In genomic region chr20:25052255-25053206, GRCh38 we compare ENCODE assay signal across 9 cellular contexts. TPM values are rescaled to one million over a fixed set of nuclear protein-coding genes. Genes with fewer than 3 reads are reported as not detected.
DNase-seq lines count a peak whose midpoint lies in the region; ATAC-seq lines count a peak whose summit lies in the region.
"Had no signal": no experiment of that assay in that cellular context is flagged by ENCODE, and none has a peak within 500 bp of the region (broad histone marks: within the 10 kb centered on the region; RNA-seq: fewer than 3 reads in every experiment).

No MANE protein-coding gene starts in this region.

- no peaks in the 10 kb centered on the region for H3K36me3 ChIP-seq in neuronal stem cell (replicated peaks in 1 of 2; ENCODE audit: control insufficient read depth in 2 of 2, insufficient read depth in 2 of 2, low read length in 2 of 2)

- no peak overlapping the region for H2BK12ac ChIP-seq in neuronal stem cell (ENCODE audit: low read length)

- H3K9me3 ChIP-seq in neuronal stem cell (replicated peaks in 1 of 2; ENCODE audit: control insufficient read depth in 2 of 2, insufficient read depth in 1 of 2, low read depth in 1 of 2, low read length in 2 of 2): no peaks in the 10 kb centered on the region

- no peak overlapping the region for H3K18ac ChIP-seq in neuronal stem cell (ENCODE audit: low read length)

- no peak overlapping the region for H2BK5ac ChIP-seq in neuronal stem cell (ENCODE audit: low read length)

- H3K36me3 Mint-ChIP-seq in effector memory CD8-positive, alpha-beta T cell (ENCODE audit: insufficient read depth): peaks cover 24% of the 10 kb centered on the region
- peaks cover 0 to 7% of the 10 kb centered on the region in 2 donors for H3K36me3 Mint-ChIP-seq in naive B cell

- H2AFZ ChIP-seq in neuronal stem cell (ENCODE audit: low read length): no peak overlapping the region

- H4K8ac ChIP-seq in neuronal stem cell (ENCODE audit: low read depth, low read length): no peak overlapping the region

- H3K79me1 ChIP-seq in neuronal stem cell (ENCODE audit: low read depth, low read length): no peaks in the 10 kb centered on the region

- no CpG with 5 or more reads among the region's 16 CpGs for WGBS in neuronal stem cell (ENCODE audit: extremely low coverage in 2 of 2, insufficient read length in 2 of 2, insufficient replicate concordance in 1 of 2), 2 donors

- peak; percentile 28 for ATAC-seq in GM21447 (IDR thresholded peaks at IDR 0.05; ENCODE audit: unreplicated experiment)
- ATAC-seq in effector memory CD8-positive, alpha-beta T cell (replicated peaks): no peak
- ATAC-seq in naive B cell (ENCODE audit: low read depth in 2 of 2): peak; percentile 24 to 26
- ATAC-seq in HG02623 (IDR thresholded peaks at IDR 0.05; ENCODE audit: unreplicated experiment): no peak

- H3K4me2 ChIP-seq in neuronal stem cell (ENCODE audit: insufficient read depth, low read length, poor library complexity, severe bottlenecking): no peak overlapping the region

- H4K91ac ChIP-seq in neuronal stem cell (ENCODE audit: low read depth, low read length, poor library complexity): no peak overlapping the region

- peak overlapping the region; percentile 58 to 79 for H3K27ac Mint-ChIP-seq in effector memory CD8-positive, alpha-beta T cell
- H3K27ac Mint-ChIP-seq in naive B cell: peak overlapping the region; percentile 90 to 96 (median 93)

- no peak overlapping the region for H3K9ac ChIP-seq in neuronal stem cell (ENCODE audit: low read depth, low read length, poor library complexity)

- H3K27ac ChIP-seq in neuronal stem cell (replicated peaks; ENCODE audit: low read length): no peak overlapping the region

- peaks cover 58 to 71% of the 10 kb centered on the region in 2 donors for H3K4me1 Mint-ChIP-seq in effector memory CD8-positive, alpha-beta T cell (ENCODE audit: low read depth in 2 of 2)
- peaks cover 64 to 92% (median 88%) of the 10 kb centered on the region in 3 donors for H3K4me1 Mint-ChIP-seq in naive B cell

- no peak overlapping the region for H3K4me3 ChIP-seq in neuronal stem cell (ENCODE audit: low read length in 2 of 2)

- H3K27me3 Mint-ChIP-seq in effector memory CD8-positive, alpha-beta T cell: no peaks in the 10 kb centered on the region
- no peaks in the 10 kb centered on the region for H3K27me3 Mint-ChIP-seq in naive B cell

- peaks cover under 1 to 2% of the 10 kb centered on the region in 2 donors for H3K4me1 ChIP-seq in neuronal stem cell (ENCODE audit: control insufficient read depth in 2 of 2, insufficient read depth in 1 of 2, low read depth in 1 of 2, low read length in 2 of 2)

- H3K27me3 ChIP-seq in neuronal stem cell (ENCODE audit: control insufficient read depth in 3 of 3, insufficient read depth in 3 of 3, low read depth in 1 of 3, low read length in 3 of 3): peaks cover 5 to 73% (median 24%) of the 10 kb centered on the region in 3 experiments

- no peaks in the 10 kb centered on the region for H3K9me3 Mint-ChIP-seq in effector memory CD8-positive, alpha-beta T cell
- H3K9me3 Mint-ChIP-seq in naive B cell: no peaks in the 10 kb centered on the region

- no peak overlapping the region for H2AK5ac ChIP-seq in neuronal stem cell (ENCODE audit: low read depth, low read length)

- no peak overlapping the region for H3K23ac ChIP-seq in neuronal stem cell (ENCODE audit: low read depth, low read length, poor library complexity)

- H2BK120ac ChIP-seq in neuronal stem cell (ENCODE audit: low read depth, low read length): no peak overlapping the region

- H2BK15ac ChIP-seq in neuronal stem cell (ENCODE audit: low read length): no peak overlapping the region

- H3K4ac ChIP-seq in neuronal stem cell (ENCODE audit: low read length): no peak overlapping the region

- no peak overlapping the region for H3K14ac ChIP-seq in neuronal stem cell (ENCODE audit: low read length)

- DNase-seq in AG20443 (ENCODE audit: low spot score) (peak; percentile 61), naive B cell (peak; percentile 46), neuronal stem cell (ENCODE audit: low spot score) (no peak), NCI-H510A (lab: John Stamatoyannopoulos, UW) (no peak), T-helper 1 cell (no peak)
- DNase-seq in effector memory CD8-positive, alpha-beta T cell: no peak
- DNase-seq: activated CD4-positive, alpha-beta T cell treated with anti-CD3 and anti-CD28 coated beads, Interleukin-2, amount 50 U/mL, for 48 hours had no signal

- H3K4me3 Mint-ChIP-seq in effector memory CD8-positive, alpha-beta T cell: no peak overlapping the region
- H3K4me3 Mint-ChIP-seq in naive B cell: peak overlapping the region; percentile 82 to 98 (median 90)

RNA-seq across cellular contexts. Expression of gene ACSS1, which starts 5.4 kb away (rescaled TPM):
- polyA plus RNA-seq in naive B cell (ENCODE audit: low read depth in 6 of 6): 100 to 1,000 TPM in 2 of 6 donors, 10 to 100 TPM in 4; 84.6 to 115 (median 92.8) TPM
- polyA plus RNA-seq in neuronal stem cell (2013, experiment 1 of 2): 0.24 TPM
- 0.26 TPM for polyA plus RNA-seq in neuronal stem cell (2013, experiment 2 of 2)

RNA-seq across cellular contexts. Expression of gene VSX1, which starts 29.4 kb away (rescaled TPM):
- polyA plus RNA-seq in naive B cell (ENCODE audit: low read depth in 6 of 6): not detected
- polyA plus RNA-seq in neuronal stem cell (2013, experiment 1 of 2): 0.73 TPM
- 0.78 TPM for polyA plus RNA-seq in neuronal stem cell (2013, experiment 2 of 2)

RNA-seq across cellular contexts. Expression of gene APMAP, which starts 60.0 kb away (rescaled TPM):
- polyA plus RNA-seq in naive B cell (ENCODE audit: low read depth in 6 of 6): 10 to 100 TPM; 41.4 to 71.6 (median 48.7) TPM
- polyA plus RNA-seq in neuronal stem cell (2013, experiment 1 of 2): 56.3 TPM
- 57.5 TPM for polyA plus RNA-seq in neuronal stem cell (2013, experiment 2 of 2)

Comparison
In these comparisons a context has a peak if more than half of its experiments do, and no peak if none do; other contexts are left out.
1. DNase-seq: peak in AG20443 (single experiment) and naive B cell (single experiment); none in effector memory CD8-positive, alpha-beta T cell (0 of 3), neuronal stem cell (single experiment), NCI-H510A (single experiment) and T-helper 1 cell (0 of 5).
2. ATAC-seq: peak in GM21447 (single experiment) and naive B cell (2 of 2); none in effector memory CD8-positive, alpha-beta T cell (single experiment) and HG02623 (single experiment).
3. H3K4me3 Mint-ChIP-seq: peak in naive B cell (8 of 8); none in effector memory CD8-positive, alpha-beta T cell (0 of 2).